23 cellular contexts compared by ENCODE assay signal in genomic region chr9:88238281-88238571, GRCh38.
A peak's percentile ranks its signal among the peaks of the same experiment; 100 is the strongest.
DNase-seq lines count a peak whose midpoint lies in the region; ATAC-seq and TF ChIP-seq lines count a peak whose summit lies in the region.
"Had no signal": no experiment of that assay in that cellular context is flagged by ENCODE, and none has a peak within 500 bp of the region (broad histone marks: within the 10 kb centered on the region; RNA-seq: fewer than 3 reads in every experiment).

No MANE protein-coding gene starts in this region.

- CTCF ChIA-PET in activated CD4-positive, alpha-beta T cell treated with anti-CD3 and anti-CD28 coated beads for 36 hours (lab: Charles Lee), result no interaction called here
- CTCF ChIA-PET in activated CD4-positive, alpha-beta T cell treated with anti-CD3 and anti-CD28 coated beads, Interleukin-2, amount 10 ng/mL, durations not matched to agents 7 days and 5 days (lab: Charles Lee), result no interaction called here
- CTCF ChIA-PET in WTC11 (lab: Charles Lee), result no interaction called here

- H3K4me1 ChIP-seq in SJCRH30, result peaks cover 36% of the 10 kb centered on the region

- ATAC-seq in activated CD4-positive, alpha-beta T cell treated with anti-CD3 and anti-CD28 coated beads for 36 hours, result no peak
- ATAC-seq in activated naive CD8-positive, alpha-beta T cell treated with anti-CD3 and anti-CD28 coated beads, Interleukin-2, amount 50 U/mL, for 24 hours, result peak; percentile 44
- peak; percentile 19 for ATAC-seq in stimulated activated effector memory CD8-positive, alpha-beta T cell treated with anti-CD3 and anti-CD28 coated beads, Interleukin-12 subunit alpha, Interleukin-12 subunit beta, amount 100 ng/mL, for 72 hours
- ATAC-seq in WTC11 (no peak), HG02938 (IDR thresholded peaks at IDR 0.05; ENCODE audit: unreplicated experiment) (no peak)

- intact Hi-C loops in activated CD4-positive, alpha-beta T cell treated with anti-CD3 and anti-CD28 coated beads for 36 hours (cut with DNase I, micrococcal nuclease), result no loop called here

- no peak overlapping the region for H3K4me3 Mint-ChIP-seq in activated CD4-positive, alpha-beta T cell treated with anti-CD3 and anti-CD28 coated beads for 36 hours
- no peak overlapping the region for H3K4me3 Mint-ChIP-seq in activated CD4-positive, alpha-beta T cell treated with anti-CD3 and anti-CD28 coated beads, Interleukin-2, amount 10 ng/mL, durations not matched to agents 7 days and 5 days
- H3K4me3 Mint-ChIP-seq in activated naive CD8-positive, alpha-beta T cell treated with anti-CD3 and anti-CD28 coated beads, Interleukin-2, amount 50 U/mL, for 24 hours, result no peak overlapping the region
- no peak overlapping the region for H3K4me3 Mint-ChIP-seq in stimulated activated effector memory CD8-positive, alpha-beta T cell treated with anti-CD3 and anti-CD28 coated beads, Interleukin-12 subunit alpha, Interleukin-12 subunit beta, amount 100 ng/mL, for 72 hours
- H3K4me3 Mint-ChIP-seq in WTC11, result no peak overlapping the region
- H3K4me3 Mint-ChIP-seq: IgD-negative memory B cell had no signal

- peak; percentile 19 for DNase-seq in activated CD4-positive, alpha-beta T cell treated with anti-CD3 and anti-CD28 coated beads for 36 hours
- no peak for DNase-seq in activated CD4-positive, alpha-beta T cell treated with anti-CD3 and anti-CD28 coated beads, Interleukin-2, amount 10 ng/mL, durations not matched to agents 7 days and 5 days
- no peak for DNase-seq in SJCRH30
- DNase-seq in activated naive CD8-positive, alpha-beta T cell treated with anti-CD3 and anti-CD28 coated beads, Interleukin-2, amount 50 U/mL, for 24 hours, result no peak
- no peak for DNase-seq in stimulated activated effector memory CD8-positive, alpha-beta T cell treated with anti-CD3 and anti-CD28 coated beads, Interleukin-12 subunit alpha, Interleukin-12 subunit beta, amount 100 ng/mL, for 72 hours (ENCODE audit: low spot score in 2 of 2)
- no peak for DNase-seq in RPMI8226
- DNase-seq in WTC11 (ENCODE audit: low spot score), result no peak
- DNase-seq: ACHN; DMS53; GDM1; Karpas-422; MV-4-11; NCI-H1105 treated with DMSO at 0.1 percent for 48 hours; NCI-H2081; NCI-H2171; NCI-H345; NCI-H524; NCI-H774; NK-92 treated with Interleukin-12 subunit alpha and Interleukin-12 subunit beta, amount 100 ng/mL, for 24 hours; SIG-M5 had no signal

- H3K9me3 Mint-ChIP-seq in activated CD4-positive, alpha-beta T cell treated with anti-CD3 and anti-CD28 coated beads for 36 hours (ENCODE audit: low read depth), result no peaks in the 10 kb centered on the region
- peaks cover under 1% of the 10 kb centered on the region for H3K9me3 Mint-ChIP-seq in activated CD4-positive, alpha-beta T cell treated with anti-CD3 and anti-CD28 coated beads, Interleukin-2, amount 10 ng/mL, durations not matched to agents 7 days and 5 days
- no peaks in the 10 kb centered on the region for H3K9me3 Mint-ChIP-seq in activated naive CD8-positive, alpha-beta T cell treated with anti-CD3 and anti-CD28 coated beads, Interleukin-2, amount 50 U/mL, for 24 hours
- H3K9me3 Mint-ChIP-seq in stimulated activated effector memory CD8-positive, alpha-beta T cell treated with anti-CD3 and anti-CD28 coated beads, Interleukin-12 subunit alpha, Interleukin-12 subunit beta, amount 100 ng/mL, for 72 hours, result no peaks in the 10 kb centered on the region
- H3K9me3 Mint-ChIP-seq in WTC11, result no peaks in the 10 kb centered on the region

- H3K4me1 Mint-ChIP-seq in activated CD4-positive, alpha-beta T cell treated with anti-CD3 and anti-CD28 coated beads for 36 hours, result peaks cover 8% of the 10 kb centered on the region
- peaks cover 8% of the 10 kb centered on the region for H3K4me1 Mint-ChIP-seq in activated CD4-positive, alpha-beta T cell treated with anti-CD3 and anti-CD28 coated beads, Interleukin-2, amount 10 ng/mL, durations not matched to agents 7 days and 5 days
- H3K4me1 Mint-ChIP-seq in activated naive CD8-positive, alpha-beta T cell treated with anti-CD3 and anti-CD28 coated beads, Interleukin-2, amount 50 U/mL, for 24 hours, result peaks cover 10% of the 10 kb centered on the region
- peaks cover 18% of the 10 kb centered on the region for H3K4me1 Mint-ChIP-seq in stimulated activated effector memory CD8-positive, alpha-beta T cell treated with anti-CD3 and anti-CD28 coated beads, Interleukin-12 subunit alpha, Interleukin-12 subunit beta, amount 100 ng/mL, for 72 hours
- H3K4me1 Mint-ChIP-seq in WTC11, result 0 out of 2 replicates have a peak, but pooled peaks cover 11% of the 10 kb centered on the region
- H3K4me1 Mint-ChIP-seq: IgD-negative memory B cell had no signal

- peaks cover 14% of the 10 kb centered on the region for H3K27me3 Mint-ChIP-seq in activated CD4-positive, alpha-beta T cell treated with anti-CD3 and anti-CD28 coated beads for 36 hours
- peaks cover 24% of the 10 kb centered on the region for H3K27me3 Mint-ChIP-seq in activated CD4-positive, alpha-beta T cell treated with anti-CD3 and anti-CD28 coated beads, Interleukin-2, amount 10 ng/mL, durations not matched to agents 7 days and 5 days
- H3K27me3 Mint-ChIP-seq in activated naive CD8-positive, alpha-beta T cell treated with anti-CD3 and anti-CD28 coated beads, Interleukin-2, amount 50 U/mL, for 24 hours, result peaks cover 28% of the 10 kb centered on the region
- no peaks in the 10 kb centered on the region for H3K27me3 Mint-ChIP-seq in WTC11 (ENCODE audit: low read depth)

- no peaks in the 10 kb centered on the region for H3K36me3 Mint-ChIP-seq in activated CD4-positive, alpha-beta T cell treated with anti-CD3 and anti-CD28 coated beads for 36 hours (ENCODE audit: low read depth)
- H3K36me3 Mint-ChIP-seq in activated CD4-positive, alpha-beta T cell treated with anti-CD3 and anti-CD28 coated beads, Interleukin-2, amount 10 ng/mL, durations not matched to agents 7 days and 5 days (ENCODE audit: low read depth), result no peaks in the 10 kb centered on the region
- no peaks in the 10 kb centered on the region for H3K36me3 Mint-ChIP-seq in activated naive CD8-positive, alpha-beta T cell treated with anti-CD3 and anti-CD28 coated beads, Interleukin-2, amount 50 U/mL, for 24 hours (ENCODE audit: low read depth)
- no peaks in the 10 kb centered on the region for H3K36me3 Mint-ChIP-seq in stimulated activated effector memory CD8-positive, alpha-beta T cell treated with anti-CD3 and anti-CD28 coated beads, Interleukin-12 subunit alpha, Interleukin-12 subunit beta, amount 100 ng/mL, for 72 hours
- H3K36me3 Mint-ChIP-seq in WTC11, result no peaks in the 10 kb centered on the region
- H3K36me3 Mint-ChIP-seq: IgD-negative memory B cell had no signal

- POLR2A ChIA-PET in activated CD4-positive, alpha-beta T cell treated with anti-CD3 and anti-CD28 coated beads for 36 hours (lab: Charles Lee), result no interaction called here
- POLR2A ChIA-PET in activated CD4-positive, alpha-beta T cell treated with anti-CD3 and anti-CD28 coated beads, Interleukin-2, amount 10 ng/mL, durations not matched to agents 7 days and 5 days (lab: Charles Lee), result no interaction called here
- POLR2A ChIA-PET in WTC11 (lab: Charles Lee), result no interaction called here

- no peak overlapping the region for H3K27ac Mint-ChIP-seq in activated CD4-positive, alpha-beta T cell treated with anti-CD3 and anti-CD28 coated beads for 36 hours
- H3K27ac Mint-ChIP-seq in activated CD4-positive, alpha-beta T cell treated with anti-CD3 and anti-CD28 coated beads, Interleukin-2, amount 10 ng/mL, durations not matched to agents 7 days and 5 days, result no peak overlapping the region
- no peak overlapping the region for H3K27ac Mint-ChIP-seq in activated naive CD8-positive, alpha-beta T cell treated with anti-CD3 and anti-CD28 coated beads, Interleukin-2, amount 50 U/mL, for 24 hours
- no peak overlapping the region for H3K27ac Mint-ChIP-seq in stimulated activated effector memory CD8-positive, alpha-beta T cell treated with anti-CD3 and anti-CD28 coated beads, Interleukin-12 subunit alpha, Interleukin-12 subunit beta, amount 100 ng/mL, for 72 hours
- no peak overlapping the region for H3K27ac Mint-ChIP-seq in WTC11
- H3K27ac Mint-ChIP-seq: IgD-negative memory B cell had no signal

- H3K4me3 ChIP-seq in SJCRH30, result no peak overlapping the region

- TF ChIP-seq CTCF in WTC11 (IDR thresholded peaks at IDR 0.05), result no peak

- no peaks in the 10 kb centered on the region for H3K36me3 ChIP-seq in SJCRH30

- peak overlapping the region; percentile 79 for H3K27ac ChIP-seq in SJCRH30
- H3K27ac ChIP-seq: 22Rv1 had no signal

- H3K9me3 ChIP-seq in SJCRH30 (replicated peaks), result no peaks in the 10 kb centered on the region

- H3K27me3 ChIP-seq in SJCRH30, result no peaks in the 10 kb centered on the region

TF ChIP-seq in WTC11, 78 proteins besides CTCF, POLR2A, EP300 and RAD21 (continues in another document):
- TF ChIP-seq, protein P1, sequence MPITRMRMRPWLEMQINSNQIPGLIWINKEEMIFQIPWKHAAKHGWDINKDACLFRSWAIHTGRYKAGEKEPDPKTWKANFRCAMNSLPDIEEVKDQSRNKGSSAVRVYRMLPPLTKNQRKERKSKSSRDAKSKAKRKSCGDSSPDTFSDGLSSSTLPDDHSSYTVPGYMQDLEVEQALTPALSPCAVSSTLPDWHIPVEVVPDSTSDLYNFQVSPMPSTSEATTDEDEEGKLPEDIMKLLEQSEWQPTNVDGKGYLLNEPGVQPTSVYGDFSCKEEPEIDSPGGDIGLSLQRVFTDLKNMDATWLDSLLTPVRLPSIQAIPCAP (CRISPR knock-in tag; IDR thresholded peaks at IDR 0.05), result no peak
- TF ChIP-seq CBFB (CRISPR knock-in tag; IDR thresholded peaks at IDR 0.05; ENCODE audit: low read depth), result no peak
- TF ChIP-seq, protein P2, sequence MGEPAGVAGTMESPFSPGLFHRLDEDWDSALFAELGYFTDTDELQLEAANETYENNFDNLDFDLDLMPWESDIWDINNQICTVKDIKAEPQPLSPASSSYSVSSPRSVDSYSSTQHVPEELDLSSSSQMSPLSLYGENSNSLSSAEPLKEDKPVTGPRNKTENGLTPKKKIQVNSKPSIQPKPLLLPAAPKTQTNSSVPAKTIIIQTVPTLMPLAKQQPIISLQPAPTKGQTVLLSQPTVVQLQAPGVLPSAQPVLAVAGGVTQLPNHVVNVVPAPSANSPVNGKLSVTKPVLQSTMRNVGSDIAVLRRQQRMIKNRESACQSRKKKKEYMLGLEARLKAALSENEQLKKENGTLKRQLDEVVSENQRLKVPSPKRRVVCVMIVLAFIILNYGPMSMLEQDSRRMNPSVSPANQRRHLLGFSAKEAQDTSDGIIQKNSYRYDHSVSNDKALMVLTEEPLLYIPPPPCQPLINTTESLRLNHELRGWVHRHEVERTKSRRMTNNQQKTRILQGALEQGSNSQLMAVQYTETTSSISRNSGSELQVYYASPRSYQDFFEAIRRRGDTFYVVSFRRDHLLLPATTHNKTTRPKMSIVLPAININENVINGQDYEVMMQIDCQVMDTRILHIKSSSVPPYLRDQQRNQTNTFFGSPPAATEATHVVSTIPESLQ (CRISPR knock-in tag; IDR thresholded peaks at IDR 0.05), result no peak

Comparison
In these comparisons a context has a peak if more than half of its experiments do, and no peak if none do; other contexts are left out.
1. ATAC-seq: peak in activated naive CD8-positive, alpha-beta T cell treated with anti-CD3 and anti-CD28 coated beads, Interleukin-2, amount 50 U/mL, for 24 hours (single experiment) and stimulated activated effector memory CD8-positive, alpha-beta T cell treated with anti-CD3 and anti-CD28 coated beads, Interleukin-12 subunit alpha, Interleukin-12 subunit beta, amount 100 ng/mL, for 72 hours (single experiment); none in activated CD4-positive, alpha-beta T cell treated with anti-CD3 and anti-CD28 coated beads for 36 hours (single experiment), WTC11 (single experiment) and HG02938 (single experiment).